8 cellular contexts compared by ENCODE assay signal in the genomic region with DNA sequence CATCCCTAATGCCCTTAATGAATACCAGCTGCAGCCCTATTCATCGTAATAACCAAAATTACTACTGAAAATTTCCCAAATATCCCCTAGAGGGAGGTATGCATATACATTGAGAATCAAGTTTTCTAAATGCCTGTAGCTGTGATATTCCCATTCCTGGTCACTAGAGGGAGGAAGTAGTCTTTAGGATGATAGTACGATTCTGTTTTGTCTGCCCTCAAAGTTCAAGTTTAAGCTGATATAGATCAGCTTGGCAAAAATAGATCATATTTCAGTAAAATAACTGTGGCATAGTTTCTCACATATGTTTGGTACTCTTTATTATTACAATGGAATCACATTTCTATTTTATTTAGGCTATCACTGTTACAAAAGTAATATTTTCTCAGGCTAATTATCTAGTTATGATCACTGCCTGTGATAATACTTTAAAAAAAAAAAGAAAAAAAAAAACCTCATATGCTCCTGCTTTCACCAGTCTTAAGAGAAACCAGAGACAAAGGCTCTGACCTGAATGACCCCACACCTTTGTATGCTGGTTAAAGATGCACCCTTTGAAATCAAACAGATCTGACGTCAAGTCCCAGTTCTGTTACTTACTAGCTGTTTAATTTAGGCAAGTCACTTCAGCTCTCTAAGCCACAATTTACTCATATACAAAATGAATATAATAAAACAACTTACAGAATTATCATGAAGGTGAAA. TPM values are rescaled to one million over a fixed set of nuclear protein-coding genes. Genes with fewer than 3 reads are reported as not detected.
A peak's percentile ranks its signal among the peaks of the same experiment; 100 is the strongest.
DNase-seq lines count a peak whose midpoint lies in the region; ATAC-seq and TF ChIP-seq lines count a peak whose summit lies in the region.

No MANE protein-coding gene starts in this region.

- H3K27ac ChIP-seq in adrenal gland (no peak overlapping the region), right cardiac atrium (ENCODE audit: low read length) (no peak overlapping the region), stomach (no peak overlapping the region)

- ATAC-seq in GM19351 (IDR thresholded peaks at IDR 0.05; ENCODE audit: unreplicated experiment) (peak; percentile 86), HG03280 (IDR thresholded peaks at IDR 0.05; ENCODE audit: unreplicated experiment) (peak; percentile 83), right cardiac atrium (peak; percentile 60 to 63)

- H3K4me3 ChIP-seq in adrenal gland (no peak overlapping the region), right cardiac atrium (ENCODE audit: low read length) (no peak overlapping the region), stomach (no peak overlapping the region)

- TF ChIP-seq POLR2A in adrenal gland (IDR thresholded peaks at IDR 0.05) (no peak), stomach (IDR thresholded peaks at IDR 0.05) (no peak)

- H3K36me3 ChIP-seq in adrenal gland (replicated peaks in 1 of 2) (peaks cover 0 to 13% of the 10 kb centered on the region in 2 donors), stomach (peaks cover 0 to 38% (median 33%) of the 10 kb centered on the region in 4 donors)

- 24 to 33% (median 32%) methylated on average over 3 of the region's 3 CpGs for WGBS in adrenal gland, 4 donors
- WGBS in right cardiac atrium = 22% methylated on average over 3 of the region's 3 CpGs
- WGBS in stomach, 5 donors = 25 to 33% (median 27%) methylated on average over 3 of the region's 3 CpGs

- no peak for TF ChIP-seq EP300 in stomach (IDR thresholded peaks at IDR 0.05)

- TF ChIP-seq CTCF in adrenal gland (IDR thresholded peaks at IDR 0.05) = peak; percentile 59 to 94 (median 78)
- TF ChIP-seq CTCF in stomach (IDR thresholded peaks at IDR 0.05) = peak in 5 of 7 experiments; percentile 63 to 76 (median 71)

- intact Hi-C loops in adrenal gland (cut with DNase I) (no loop called here), right cardiac atrium (cut with DNase I) (no loop called here), stomach (cut with DNase I; ENCODE audit: low total_unique reads) (loop anchor here (10.0 kb wide), 1 partner anchor 266 kb away; no protein-coding TSS in a partner anchor)

- DNase-seq in DMS 273 treated with DMSO at 0.1 percent for 48 hours (lab: John Stamatoyannopoulos, UW) (peak; percentile 83), NCI-H345 treated with DMSO at 0.1 percent for 48 hours (lab: John Stamatoyannopoulos, UW; ENCODE audit: unreplicated experiment) (peak; percentile 74), adrenal gland (no peak), right cardiac atrium (no peak), stomach (no peak)
- DNase-seq in activated CD4-positive, alpha-beta T cell treated with anti-CD3 and anti-CD28 coated beads for 1 hour = no peak

- H3K9me3 ChIP-seq in adrenal gland (replicated peaks in 1 of 3) (no peaks in the 10 kb centered on the region), right cardiac atrium (ENCODE audit: control insufficient read depth, low read length) (no peaks in the 10 kb centered on the region), stomach (peaks cover 0 to 6% (median 2%) of the 10 kb centered on the region in 4 donors)

- H3K4me1 ChIP-seq in adrenal gland (replicated peaks in 1 of 2) = peaks cover 2 to 7% of the 10 kb centered on the region in 2 donors
- H3K4me1 ChIP-seq in right cardiac atrium (ENCODE audit: control insufficient read depth, insufficient read depth, low read length) = peaks cover 1% of the 10 kb centered on the region
- H3K4me1 ChIP-seq in stomach = peaks cover 0 to 21% (median 13%) of the 10 kb centered on the region in 4 donors

- H3K27me3 ChIP-seq in adrenal gland (no peaks in the 10 kb centered on the region), right cardiac atrium (ENCODE audit: control insufficient read depth, insufficient read depth) (no peaks in the 10 kb centered on the region), stomach (no peaks in the 10 kb centered on the region)

RNA-seq across cellular contexts. Expression of gene TSPYL1, which starts 11.0 kb away (rescaled TPM):
- total RNA-seq in adrenal gland (100 to 1,000 TPM; 164 to 271 (median 212) TPM), right cardiac atrium (10 to 100 TPM; 90.2 to 98.2 (median 96.3) TPM), stomach (10 to 100 TPM in 4 of 5 donors, 1 to 10 TPM in 1; 2.9 to 77.1 (median 33.5) TPM)
- polyA plus RNA-seq in adrenal gland (100 to 1,000 TPM in 1 of 3 donors, 10 to 100 TPM in 2; 24.8 to 111 (median 42.6) TPM), right cardiac atrium (34.9 TPM), stomach (10 to 100 TPM; 19.6 to 30.7 (median 25.7) TPM)

RNA-seq across cellular contexts. Expression of gene TSPYL4, which starts 14.9 kb away (rescaled TPM):
- total RNA-seq in adrenal gland = 10 to 100 TPM; 16.2 to 45.7 (median 32.9) TPM
- polyA plus RNA-seq in adrenal gland = 10 to 100 TPM; 14.6 to 58.4 (median 16.0) TPM
- total RNA-seq in right cardiac atrium = 10 to 100 TPM; 38.6 to 43.6 (median 41.9) TPM
- 21.4 TPM for polyA plus RNA-seq in right cardiac atrium
- 10 to 100 TPM in 2 of 5 donors, 1 to 10 TPM in 3; 2.3 to 33.5 (median 8.7) TPM for total RNA-seq in stomach
- polyA plus RNA-seq in stomach = 10 to 100 TPM in 1 of 3 donors, 1 to 10 TPM in 2; 5.8 to 10.4 (median 9.5) TPM

Comparison
In these comparisons a context has a peak if more than half of its experiments do, and no peak if none do; other contexts are left out.
1. DNase-seq: peak in DMS 273 treated with DMSO at 0.1 percent for 48 hours (single experiment) and NCI-H345 treated with DMSO at 0.1 percent for 48 hours (single experiment); none in adrenal gland (0 of 7), right cardiac atrium (0 of 3), stomach (single experiment) and activated CD4-positive, alpha-beta T cell treated with anti-CD3 and anti-CD28 coated beads for 1 hour (single experiment).
2. Peak in every context shown above with its lines, with median percentiles within 50 percentile points of each other: ATAC-seq.